Comparison of ENCODE assay signal across 13 cellular contexts in genomic region chr2:235964787-235965390, GRCh38.
DNase-seq lines count a peak whose midpoint lies in the region; ATAC-seq and TF ChIP-seq lines count a peak whose summit lies in the region.
"Had no signal": no experiment of that assay in that cellular context is flagged by ENCODE, and none has a peak within 500 bp of the region (broad histone marks: within the 10 kb centered on the region; RNA-seq: fewer than 3 reads in every experiment).

No MANE protein-coding gene starts in this region.

- no peak overlapping the region for H3K4me3 Mint-ChIP-seq in stimulated activated effector memory CD8-positive, alpha-beta T cell treated with anti-CD3 and anti-CD28 coated beads, Interleukin-12 subunit alpha, Interleukin-12 subunit beta, amount 100 ng/mL, for 72 hours
- H3K4me3 Mint-ChIP-seq: CD8-positive, alpha-beta memory T cell had no signal

- ATAC-seq in stimulated activated effector memory CD8-positive, alpha-beta T cell treated with anti-CD3 and anti-CD28 coated beads, Interleukin-12 subunit alpha, Interleukin-12 subunit beta, amount 100 ng/mL, for 72 hours = no peak
- no peak for ATAC-seq in GM18909 (IDR thresholded peaks at IDR 0.05; ENCODE audit: poor library complexity, unreplicated experiment)

- H3K36me3 Mint-ChIP-seq in stimulated activated effector memory CD8-positive, alpha-beta T cell treated with anti-CD3 and anti-CD28 coated beads, Interleukin-12 subunit alpha, Interleukin-12 subunit beta, amount 100 ng/mL, for 72 hours = peaks cover 18% of the 10 kb centered on the region
- H3K36me3 Mint-ChIP-seq: CD8-positive, alpha-beta memory T cell had no signal

- no peak for TF ChIP-seq CTCF in NB4 (IDR thresholded peaks at IDR 0.05; ENCODE audit: low read depth, low read length)

- no peaks in the 10 kb centered on the region for H3K9me3 Mint-ChIP-seq in stimulated activated effector memory CD8-positive, alpha-beta T cell treated with anti-CD3 and anti-CD28 coated beads, Interleukin-12 subunit alpha, Interleukin-12 subunit beta, amount 100 ng/mL, for 72 hours
- H3K9me3 Mint-ChIP-seq: CD8-positive, alpha-beta memory T cell had no signal

- peaks cover 21% of the 10 kb centered on the region for H3K4me1 Mint-ChIP-seq in stimulated activated effector memory CD8-positive, alpha-beta T cell treated with anti-CD3 and anti-CD28 coated beads, Interleukin-12 subunit alpha, Interleukin-12 subunit beta, amount 100 ng/mL, for 72 hours
- H3K4me1 Mint-ChIP-seq: CD8-positive, alpha-beta memory T cell had no signal

- TF ChIP-seq POLR2A in NB4 (IDR thresholded peaks at IDR 0.05; ENCODE audit: extremely low read depth, insufficient read length) = no peak

- DNase-seq in activated effector memory CD4-positive, alpha-beta T cell treated with anti-CD3 and anti-CD28 coated beads, Interleukin-2, amount 50 U/mL, for 16 hours = peak; percentile 49
- DNase-seq in activated effector memory CD4-positive, alpha-beta T cell treated with Interleukin-2 at 50 U/mL for 16 hours = no peak
- peak; percentile 51 for DNase-seq in NB4 (ENCODE audit: low read depth)
- DNase-seq in mesenteric fat pad (ENCODE audit: low spot score) = peak; percentile 59
- no peak for DNase-seq in stimulated activated effector memory CD8-positive, alpha-beta T cell treated with anti-CD3 and anti-CD28 coated beads, Interleukin-12 subunit alpha, Interleukin-12 subunit beta, amount 100 ng/mL, for 72 hours (ENCODE audit: low spot score in 2 of 2)
- no peak for DNase-seq in COLO829 (ENCODE audit: low spot score)
- DNase-seq in NCI-H1417 treated with DMSO at 0.1 percent for 48 hours (lab: John Stamatoyannopoulos, UW) = no peak
- DNase-seq: AML-193; CD8-positive, alpha-beta memory T cell; DMS53; GF-D8 had no signal

- peak overlapping the region; percentile 46 for H3K4me3 ChIP-seq in NB4 (ENCODE audit: low read depth, low read length)
- H3K4me3 ChIP-seq: BLaER1 had no signal

- peak overlapping the region; percentile 33 for H3K27ac Mint-ChIP-seq in stimulated activated effector memory CD8-positive, alpha-beta T cell treated with anti-CD3 and anti-CD28 coated beads, Interleukin-12 subunit alpha, Interleukin-12 subunit beta, amount 100 ng/mL, for 72 hours

Comparison
In these comparisons a context has a peak if more than half of its experiments do, and no peak if none do; other contexts are left out.
1. DNase-seq: peak in activated effector memory CD4-positive, alpha-beta T cell treated with anti-CD3 and anti-CD28 coated beads, Interleukin-2, amount 50 U/mL, for 16 hours (single experiment), NB4 (single experiment) and mesenteric fat pad (single experiment); none in activated effector memory CD4-positive, alpha-beta T cell treated with Interleukin-2 at 50 U/mL for 16 hours (single experiment), stimulated activated effector memory CD8-positive, alpha-beta T cell treated with anti-CD3 and anti-CD28 coated beads, Interleukin-12 subunit alpha, Interleukin-12 subunit beta, amount 100 ng/mL, for 72 hours (0 of 2), COLO829 (single experiment) and NCI-H1417 treated with DMSO at 0.1 percent for 48 hours (single experiment).